Comparison of ENCODE assay signal across 8 cellular contexts in the genomic region with DNA sequence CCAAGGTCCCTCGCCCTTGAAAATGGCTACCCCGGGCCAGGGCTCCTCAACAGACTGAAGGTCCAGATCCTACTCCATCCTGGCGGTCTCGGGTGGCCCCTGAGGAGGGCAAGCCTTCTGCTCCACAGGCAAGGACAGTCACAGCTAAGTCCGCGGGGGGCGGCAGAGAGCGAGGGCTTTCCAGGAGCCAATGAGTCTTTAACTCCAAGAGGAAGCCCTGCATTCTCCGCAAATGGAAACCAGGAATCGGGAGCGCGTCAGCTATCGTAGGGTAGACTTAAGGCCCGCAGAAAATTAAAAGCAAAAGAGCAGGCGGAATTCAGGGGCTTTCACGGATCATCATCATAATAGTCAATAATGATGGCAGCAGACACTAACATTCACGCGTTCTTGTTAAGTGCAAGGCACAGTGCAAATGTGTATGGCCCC.
DNase-seq lines count a peak whose midpoint lies in the region; ATAC-seq lines count a peak whose summit lies in the region.

No MANE protein-coding gene starts in this region.

- H3K27ac ChIP-seq in BLaER1 treated with 17β-estradiol and CSF1 and Interleukin-3, amounts not matched to agents 10 nM and 100 nM: peak overlapping the region; percentile 61 to 95 (median 90); a peak in 21 of 22 replicates
- H3K27ac ChIP-seq in effector memory CD4-positive, alpha-beta T cell (ENCODE audit: insufficient read depth, low read length, poor library complexity, severe bottlenecking): peak overlapping the region; percentile 91

- peaks cover 39 to 58% (median 44%) of the 10 kb centered on the region in 10 experiments for H3K4me1 ChIP-seq in BLaER1 treated with 17β-estradiol and CSF1 and Interleukin-3, amounts not matched to agents 10 nM and 100 nM
- peaks cover 30% of the 10 kb centered on the region for H3K4me1 ChIP-seq in effector memory CD4-positive, alpha-beta T cell (ENCODE audit: control insufficient read depth, insufficient read depth, low read length, poor library complexity, severe bottlenecking)

- peak overlapping the region; percentile 79 to 94 (median 90) for H3K4me3 ChIP-seq in BLaER1 treated with 17β-estradiol and CSF1 and Interleukin-3, amounts not matched to agents 10 nM and 100 nM
- H3K4me3 ChIP-seq in effector memory CD4-positive, alpha-beta T cell (ENCODE audit: insufficient read depth, low read depth, low read length, poor library complexity, severe bottlenecking): peak overlapping the region; percentile 78

- peak overlapping the region; percentile 82 to 96 (median 90) for H3K9ac ChIP-seq in BLaER1 treated with 17β-estradiol and CSF1 and Interleukin-3, amounts not matched to agents 10 nM and 100 nM

- H3K4me2 ChIP-seq in BLaER1 treated with 17β-estradiol and CSF1 and Interleukin-3, amounts not matched to agents 10 nM and 100 nM: peak overlapping the region; percentile 74 to 91 (median 86)

- peak; percentile 75 for ATAC-seq in GM19438 (IDR thresholded peaks at IDR 0.05; ENCODE audit: low read depth, unreplicated experiment)
- ATAC-seq in HG03565 (IDR thresholded peaks at IDR 0.05; ENCODE audit: unreplicated experiment): peak; percentile 69

- no peaks in the 10 kb centered on the region for H3K27me3 ChIP-seq in BLaER1 treated with 17β-estradiol and CSF1 and Interleukin-3, amounts not matched to agents 10 nM and 100 nM
- no peaks in the 10 kb centered on the region for H3K27me3 ChIP-seq in effector memory CD4-positive, alpha-beta T cell (replicated peaks; ENCODE audit: control insufficient read depth, insufficient read depth, low read length, poor library complexity, severe bottlenecking)

- H3K36me3 ChIP-seq in BLaER1 treated with 17β-estradiol and CSF1 and Interleukin-3, amounts not matched to agents 10 nM and 100 nM: peaks cover 0 to 15% (median 0%) of the 10 kb centered on the region in 11 experiments; a peak in 7 of 22 replicates
- H3K36me3 ChIP-seq in effector memory CD4-positive, alpha-beta T cell (ENCODE audit: control insufficient read depth, insufficient read depth, low read length): no peaks in the 10 kb centered on the region

- DNase-seq in NCI-H82 (lab: John Stamatoyannopoulos, UW) (peak; percentile 94), lung microvascular endothelial cell (ENCODE audit: low read depth in 2 of 2) (peak; percentile 95 to 98)
- DNase-seq in activated CD8-positive, alpha-beta memory T cell treated with anti-CD3 and anti-CD28 coated beads for 1 hour (ENCODE audit: extremely low read depth in 1 of 2, low read depth in 1 of 2): peak; percentile 35 to 71
- DNase-seq in effector memory CD4-positive, alpha-beta T cell: peak; percentile 64 to 71 (median 71)
- peak; percentile 30 to 53 (median 31) for DNase-seq in stimulated activated CD4-positive, alpha-beta T cell treated with anti-CD3 and anti-CD28 coated beads, TNF-alpha, amount 100 ng/mL, for 4 hours (ENCODE audit: low read depth in 3 of 3)

- no peaks in the 10 kb centered on the region; a peak in 2 of 22 replicates for H4K20me1 ChIP-seq in BLaER1 treated with 17β-estradiol and CSF1 and Interleukin-3, amounts not matched to agents 10 nM and 100 nM

- H3K9me3 ChIP-seq in BLaER1 treated with 17β-estradiol and CSF1 and Interleukin-3, amounts not matched to agents 10 nM and 100 nM (replicated peaks in 1 of 11): peaks cover 23 to 44% (median 39%) of the 10 kb centered on the region in 11 experiments
- no peaks in the 10 kb centered on the region for H3K9me3 ChIP-seq in effector memory CD4-positive, alpha-beta T cell (ENCODE audit: control insufficient read depth, low read length)

Comparison
In these comparisons a context has a peak if more than half of its experiments do, and no peak if none do; other contexts are left out.
1. Peak in every context shown above with its lines: DNase-seq, ATAC-seq, H3K4me3 ChIP-seq and H3K27ac ChIP-seq.
2. DNase-seq: peak in every context shown above with its lines; median percentile 96 in lung microvascular endothelial cell; 94 in NCI-H82; 71 in effector memory CD4-positive, alpha-beta T cell; 53 in activated CD8-positive, alpha-beta memory T cell treated with anti-CD3 and anti-CD28 coated beads for 1 hour; 31 in stimulated activated CD4-positive, alpha-beta T cell treated with anti-CD3 and anti-CD28 coated beads, TNF-alpha, amount 100 ng/mL, for 4 hours.